12 cellular contexts compared by ENCODE assay signal in genomic region chr22:37416806-37417205, GRCh38. TPM values are rescaled to one million over a fixed set of nuclear protein-coding genes. Genes with fewer than 3 reads are reported as not detected.
DNase-seq lines count a peak whose midpoint lies in the region; ATAC-seq, FAIRE-seq and TF ChIP-seq lines count a peak whose summit lies in the region.
"Had no signal": no experiment of that assay in that cellular context is flagged by ENCODE, and none has a peak within 500 bp of the region (broad histone marks: within the 10 kb centered on the region; RNA-seq: fewer than 3 reads in every experiment).

No MANE protein-coding gene starts in this region.

- peaks cover 12% of the 10 kb centered on the region for H3K4me1 ChIP-seq in CD8-positive, alpha-beta memory T cell (ENCODE audit: insufficient read depth, low read length)
- peaks cover 9 to 31% (median 19%) of the 10 kb centered on the region in 3 donors for H3K4me1 ChIP-seq in esophagus squamous epithelium

- in situ Hi-C loops in KBM-7 (cut with MboI; ENCODE audit: low pct_unique_long_range_greater_than_20kb, low sequenced_read_pairs): no loop called here

- no peak overlapping the region for H3K4me3 ChIP-seq in CD8-positive, alpha-beta memory T cell (ENCODE audit: low read length)
- H3K4me3 ChIP-seq in esophagus squamous epithelium: no peak overlapping the region

- peak overlapping the region; percentile 26 to 67 (median 54) for H3K4me3 Mint-ChIP-seq in CD8-positive, alpha-beta memory T cell

- no peak overlapping the region for H3K27ac ChIP-seq in CD8-positive, alpha-beta memory T cell (ENCODE audit: low read depth, low read length)
- no peak overlapping the region for H3K27ac ChIP-seq in esophagus squamous epithelium
- H3K27ac ChIP-seq: HL-60 had no signal

- peaks cover 28 to 31% (median 30%) of the 10 kb centered on the region in 3 donors for H3K4me1 Mint-ChIP-seq in CD8-positive, alpha-beta memory T cell

- H3K9me3 Mint-ChIP-seq in CD8-positive, alpha-beta memory T cell: no peaks in the 10 kb centered on the region

- TF ChIP-seq CTCF in esophagus squamous epithelium (IDR thresholded peaks at IDR 0.05): no peak

- 24 to 28% methylated on average over 4 to 13 of the region's 13 CpGs for WGBS in esophagus squamous epithelium, 2 donors

- H3K36me3 ChIP-seq in CD8-positive, alpha-beta memory T cell (ENCODE audit: insufficient read depth, low read length): no peaks in the 10 kb centered on the region
- H3K36me3 ChIP-seq in esophagus squamous epithelium: no peaks in the 10 kb centered on the region

- H3K27me3 Mint-ChIP-seq in CD8-positive, alpha-beta memory T cell: peaks cover 48 to 78% of the 10 kb centered on the region in 2 donors

- H3K9me3 ChIP-seq in CD8-positive, alpha-beta memory T cell (ENCODE audit: low read length): no peaks in the 10 kb centered on the region
- no peaks in the 10 kb centered on the region for H3K9me3 ChIP-seq in esophagus squamous epithelium

- DNase-seq in CD8-positive, alpha-beta memory T cell: peak in 2 of 5 donors; percentile 48 to 53
- DNase-seq in KBM-7 (peak; percentile 56), midbrain (lab: John Stamatoyannopoulos, UW) (peak; percentile 41), esophagus squamous epithelium (lab: John Stamatoyannopoulos, UW) (no peak), urothelium cell line (ENCODE audit: low spot score) (no peak)
- peak; percentile 47 to 55 for DNase-seq in activated T-cell treated with anti-CD3 and anti-CD28 coated beads, Interleukin-2, amount 50 U/mL, for 48 hours
- DNase-seq in effector CD8-positive, alpha-beta T cell (lab: John Stamatoyannopoulos, UW): no peak
- DNase-seq: NCI-H774; stimulated activated naive CD4-positive, alpha-beta T cell treated with Interleukin-2 at 50 U/mL for 16 hours had no signal

- ATAC-seq in HG02884 (IDR thresholded peaks at IDR 0.05; ENCODE audit: unreplicated experiment): no peak

- intact Hi-C loops in esophagus squamous epithelium (cut with DNase I): no loop called here

- peak overlapping the region in 3 of 8 donors; percentile 5 to 42 (median 28) for H3K27ac Mint-ChIP-seq in CD8-positive, alpha-beta memory T cell

- POLR2A ChIA-PET in CD8-positive, alpha-beta memory T cell (lab: Charles Lee): no interaction called here

- CTCF ChIA-PET in CD8-positive, alpha-beta memory T cell (lab: Charles Lee): no interaction called here

- H3K36me3 Mint-ChIP-seq in CD8-positive, alpha-beta memory T cell: no peaks in the 10 kb centered on the region

- peaks cover 4% of the 10 kb centered on the region for H3K27me3 ChIP-seq in CD8-positive, alpha-beta memory T cell (ENCODE audit: insufficient read depth, low read length, poor library complexity, severe bottlenecking)
- H3K27me3 ChIP-seq in esophagus squamous epithelium: peaks cover 6 to 97% (median 10%) of the 10 kb centered on the region in 4 donors

- TF ChIP-seq POLR2A in esophagus squamous epithelium (IDR thresholded peaks at IDR 0.05): no peak

- no peak for FAIRE-seq in urothelium cell line (lab: Jason Lieb, UNC)
- FAIRE-seq: islet of Langerhans had no signal

RNA-seq across cellular contexts. Expression of gene ELFN2, which starts 10.5 kb away (rescaled TPM):
- under 1 TPM; 0.09 to 0.20 TPM for total RNA-seq in CD8-positive, alpha-beta memory T cell
- 0.02 TPM for polyA plus RNA-seq in CD8-positive, alpha-beta memory T cell
- not detected for total RNA-seq in esophagus squamous epithelium

Comparison
In these comparisons a context has a peak if more than half of its experiments do, and no peak if none do; other contexts are left out.
1. DNase-seq: peak in KBM-7 (single experiment), activated T-cell treated with anti-CD3 and anti-CD28 coated beads, Interleukin-2, amount 50 U/mL, for 48 hours (2 of 2) and midbrain (single experiment); none in effector CD8-positive, alpha-beta T cell (single experiment), esophagus squamous epithelium (single experiment) and urothelium cell line (single experiment).